Comparison of ENCODE assay signal across 8 cellular contexts in genomic region chr14:21476925-21477681, GRCh38.
DNase-seq lines count a peak whose midpoint lies in the region; ATAC-seq and TF ChIP-seq lines count a peak whose summit lies in the region.

TSS of gene RAB2B (minus strand) at chr14:21476959. CDS start at chr14:21476872, 87 bp downstream.
TSS of gene TOX4 (plus strand) at chr14:21477195. CDS start at chr14:21477279, 84 bp downstream.

- DNase-seq in AML-193 (lab: John Stamatoyannopoulos, UW) = peak; percentile 97 to 98
- peak; percentile 99 for DNase-seq in NCI-H446 treated with DMSO at 0.1 percent for 48 hours (lab: John Stamatoyannopoulos, UW)
- peak; percentile 88 for DNase-seq in activated CD4-positive, CD25-positive, alpha-beta regulatory T cell treated with anti-CD3 and anti-CD28 coated beads, Interleukin-2, amount 50 U/mL, for 72 hours
- DNase-seq in choroid plexus epithelial cell (ENCODE audit: low read depth) = peak; percentile 99
- peak; percentile 99 for DNase-seq in kidney glomerular epithelial cell (lab: John Stamatoyannopoulos, UW)
- DNase-seq in stimulated activated CD4-positive, alpha-beta T cell treated with anti-CD3 and anti-CD28 coated beads, Interleukin-1b, Interleukin-23, amount 100 ng/mL, for 24 hours (ENCODE audit: low read depth in 4 of 4, low spot score in 1 of 4) = peak; percentile 75 to 90 (median 84)

- H3K4me3 ChIP-seq in choroid plexus epithelial cell (ENCODE audit: low read depth, low read length) = peak within 1 kb of the TSS; percentile 78

- peak; percentile 99 for ATAC-seq in GM19025 (IDR thresholded peaks at IDR 0.05; ENCODE audit: low read depth, unreplicated experiment)
- ATAC-seq in HG03354 (IDR thresholded peaks at IDR 0.05; ENCODE audit: poor library complexity, severe bottlenecking, unreplicated experiment) = peak; percentile 100

- peak; percentile 99 for TF ChIP-seq CTCF in choroid plexus epithelial cell (conservative IDR thresholded peaks at IDR 0.05; ENCODE audit: low read depth, low read length)

Comparison
In these comparisons a context has a peak if more than half of its experiments do, and no peak if none do; other contexts are left out.
1. Peak in every context shown above with its lines: DNase-seq, ATAC-seq and H3K4me3 ChIP-seq.